In the genomic region with DNA sequence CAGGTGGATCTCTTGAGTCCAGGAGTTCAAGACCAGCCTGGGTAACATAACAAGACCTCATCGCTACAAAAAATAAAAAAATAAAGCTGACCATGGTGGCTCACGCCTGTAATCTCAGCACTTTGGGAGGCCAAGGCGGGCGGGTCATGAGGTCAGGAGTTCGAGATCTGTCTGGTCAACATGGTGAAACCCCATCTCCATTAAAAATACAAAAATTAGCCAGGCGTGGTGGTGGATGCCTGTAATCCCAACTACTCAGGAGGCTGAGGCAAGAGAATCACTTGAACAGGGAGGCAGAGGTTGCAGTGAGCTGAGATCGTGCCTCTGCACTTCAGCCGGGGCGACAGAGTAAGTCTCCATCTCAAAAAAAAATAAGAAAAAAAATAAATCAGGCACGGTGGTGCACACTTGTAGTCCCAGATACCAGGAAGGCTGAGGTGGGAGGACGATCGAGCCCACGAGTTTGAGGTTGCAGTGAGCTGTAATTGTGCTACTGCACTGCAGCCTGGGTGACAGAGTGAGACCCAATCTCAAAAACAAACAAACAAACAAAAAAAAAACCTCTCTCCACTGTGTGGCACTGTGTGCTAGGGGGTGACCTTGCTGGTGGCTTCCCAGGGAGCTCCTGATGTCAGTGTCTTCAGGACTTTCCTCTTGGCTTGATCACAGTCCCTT, we compare ENCODE assay signal across 8 cellular contexts. TPM values are rescaled to one million over a fixed set of nuclear protein-coding genes. Genes with fewer than 3 reads are reported as not detected.
DNase-seq lines count a peak whose midpoint lies in the region; ATAC-seq, FAIRE-seq and TF ChIP-seq lines count a peak whose summit lies in the region.

No MANE protein-coding gene starts in this region.

- peak; percentile 56 for ATAC-seq in CD4-positive, alpha-beta T cell (ENCODE audit: poor library complexity)
- no peak for ATAC-seq in PC-3

- no peak for TF ChIP-seq POLR2A in GM12892 (IDR thresholded peaks at IDR 0.05; ENCODE audit: low read depth, low read length)

- no TSS peak for BruUV-seq in PC-3 (replicated peaks; lab: Mats Ljungman, UMichigan)

- no peaks in the 10 kb centered on the region for H3K36me3 Mint-ChIP-seq in CD4-positive, alpha-beta T cell (ENCODE audit: low read depth)

- peak in 2 of 10 experiments; percentile 9 to 11 for DNase-seq in CD4-positive, alpha-beta T cell
- DNase-seq in GM12864 (ENCODE audit: low read depth) (no peak), PC-3 (peak; percentile 20), germinal center (ENCODE audit: low spot score) (peak; percentile 21), GDM1 (lab: John Stamatoyannopoulos, UW) (no peak), ureter (ENCODE audit: low spot score) (no peak), urothelium cell line (ENCODE audit: low spot score) (no peak), GM12892 (ENCODE audit: insufficient read length) (no peak)

- H3K9me2 ChIP-seq in PC-3 (replicated peaks; ENCODE audit: low read length) = no peaks in the 10 kb centered on the region

- H3F3A ChIP-seq in PC-3 (ENCODE audit: low read length, unreplicated experiment) = no peaks in the 10 kb centered on the region

- H3K4me3 ChIP-seq in GM12864 (ENCODE audit: low read depth, low read length) (no peak overlapping the region), PC-3 (ENCODE audit: low read length) (no peak overlapping the region)

- no peaks in the 10 kb centered on the region for H3K9me3 ChIP-seq in CD4-positive, alpha-beta T cell (ENCODE audit: control insufficient read depth, low read length)
- H3K9me3 ChIP-seq in PC-3 (ENCODE audit: low read length) = no peaks in the 10 kb centered on the region

- no peak overlapping the region for H3K4me3 Mint-ChIP-seq in CD4-positive, alpha-beta T cell

- peak overlapping the region; percentile 69 for H3K27ac Mint-ChIP-seq in CD4-positive, alpha-beta T cell

- no peak overlapping the region for H3K4me2 ChIP-seq in PC-3 (ENCODE audit: low read length)

- no peaks in the 10 kb centered on the region for H3K4me1 ChIP-seq in PC-3 (ENCODE audit: insufficient read depth, low read length)

- POLR2A ChIA-PET in CD4-positive, alpha-beta T cell (lab: Charles Lee) = interaction anchor here (0.7 to 1.8 kb wide), 7 partner anchors 19 to 77 kb away, joined by 3 to 13 read pairs (median 3); a partner anchor contains a TSS
- POLR2A ChIA-PET in PC-3 (lab: Charles Lee; ENCODE audit: unreplicated experiment) = no interaction called here

- peak; percentile 28 for TF ChIP-seq CTCF in CD4-positive, alpha-beta T cell (IDR thresholded peaks at IDR 0.05)
- peak; percentile 67 for TF ChIP-seq CTCF in GM12864 (IDR thresholded peaks at IDR 0.05; ENCODE audit: low read depth, low read length, missing control alignments)
- peak; percentile 26; the same call in 1 of the 2 replicates for TF ChIP-seq CTCF in PC-3 (conservative IDR thresholded peaks at IDR 0.05; ENCODE audit: low read depth, low read length)

- intact Hi-C loops in CD4-positive, alpha-beta T cell (cut with DNase I, micrococcal nuclease) = no loop called here
- intact Hi-C loops in PC-3 (cut with micrococcal nuclease) = no loop called here

- H3K27me3 Mint-ChIP-seq in CD4-positive, alpha-beta T cell = no peaks in the 10 kb centered on the region

- no peaks in the 10 kb centered on the region for H3K9me3 Mint-ChIP-seq in CD4-positive, alpha-beta T cell

- H3K36me3 ChIP-seq in PC-3 (ENCODE audit: low read depth, low read length) = no peaks in the 10 kb centered on the region

- H3K27ac ChIP-seq in CD4-positive, alpha-beta T cell (ENCODE audit: low read depth, low read length) = no peak overlapping the region
- no peak overlapping the region for H3K27ac ChIP-seq in PC-3 (ENCODE audit: low read length)

- CTCF ChIA-PET in CD4-positive, alpha-beta T cell (lab: Charles Lee) = interaction anchor here (0.5 to 1.6 kb wide), 8 partner anchors 19 to 333 kb away, joined by 3 to 6 read pairs (median 3); a partner anchor contains a TSS
- CTCF ChIA-PET in PC-3 (lab: Charles Lee) = interaction anchor here (0.7 kb wide), 1 partner anchor 189 kb away, joined by 3 read pairs; no protein-coding TSS in a partner anchor

- H3K27me3 ChIP-seq in CD4-positive, alpha-beta T cell (ENCODE audit: control insufficient read depth, insufficient read depth, low read length) = no peaks in the 10 kb centered on the region
- H3K27me3 ChIP-seq in PC-3 (ENCODE audit: low read length) = no peaks in the 10 kb centered on the region

- no peak overlapping the region for H3K9ac ChIP-seq in PC-3 (ENCODE audit: low read length)

- no peak overlapping the region for H2AFZ ChIP-seq in PC-3 (ENCODE audit: low read length)

- H3K4me1 Mint-ChIP-seq in CD4-positive, alpha-beta T cell (ENCODE audit: low read depth) = peaks cover 15% of the 10 kb centered on the region

- no peaks in the 10 kb centered on the region for H3K79me2 ChIP-seq in PC-3 (ENCODE audit: low read length)

- no peak for FAIRE-seq in urothelium cell line (lab: Jason Lieb, UNC)
- no peak for FAIRE-seq in GM12892 (lab: Jason Lieb, UNC)

- no peaks in the 10 kb centered on the region for H4K20me1 ChIP-seq in PC-3 (ENCODE audit: low read length)

RNA-seq across cellular contexts. Expression of a gene that starts 19.8 kb away (rescaled TPM):
- total RNA-seq in CD4-positive, alpha-beta T cell = 10 to 100 TPM; 49.0 to 51.5 TPM
- total RNA-seq in PC-3 (2014; rRNA removed) = 31.4 and 34.4 TPM in 2 replicates
- total RNA-seq in ureter = 96.4 TPM
- 32.3 TPM for polyA plus RNA-seq in GM12892 (2012; ENCODE audit: missing spikeins)

RNA-seq across cellular contexts. Expression of a gene that starts 29.5 kb away (rescaled TPM):
- 1 to 10 TPM; 5.2 to 6.4 TPM for total RNA-seq in CD4-positive, alpha-beta T cell
- total RNA-seq in PC-3 (2014; rRNA removed) = 2.2 and 3.4 TPM in 2 replicates
- total RNA-seq in ureter = 53.1 TPM
- polyA plus RNA-seq in GM12892 (2012; ENCODE audit: missing spikeins) = 3.9 TPM

RNA-seq across cellular contexts. Expression of a gene that starts 40.6 kb away (rescaled TPM):
- total RNA-seq in CD4-positive, alpha-beta T cell = 100 to 1,000 TPM; 411 to 416 TPM
- total RNA-seq in PC-3 (2014; rRNA removed) = 8.4 and 10.3 TPM in 2 replicates
- total RNA-seq in ureter = 24.2 TPM
- 567 TPM for polyA plus RNA-seq in GM12892 (2012; ENCODE audit: missing spikeins)

RNA-seq across cellular contexts. Expression of a gene that starts 46.8 kb away (rescaled TPM):
- 100 to 1,000 TPM; 154 to 166 TPM for total RNA-seq in CD4-positive, alpha-beta T cell
- total RNA-seq in PC-3 (2014; rRNA removed) (5.1 and 7.7 TPM in 2 replicates), ureter (31.0 TPM)
- polyA plus RNA-seq in GM12892 (2012; ENCODE audit: missing spikeins) = 17.9 TPM

RNA-seq across cellular contexts. Expression of a gene that starts 50.7 kb away (rescaled TPM):
- 10 to 100 TPM; 41.3 to 46.3 TPM for total RNA-seq in CD4-positive, alpha-beta T cell
- 143 and 162 TPM in 2 replicates for total RNA-seq in PC-3 (2014; rRNA removed)
- total RNA-seq in ureter = 82.9 TPM
- 201 TPM for polyA plus RNA-seq in GM12892 (2012; ENCODE audit: missing spikeins)

Comparison
In these comparisons a context has a peak if more than half of its experiments do, and no peak if none do; other contexts are left out.
1. DNase-seq: peak in PC-3 (single experiment) and germinal center (single experiment); none in GM12864 (single experiment), GDM1 (single experiment), ureter (single experiment), urothelium cell line (single experiment) and GM12892 (single experiment).
2. RNA of a gene that starts 40.6 kb away (total RNA-seq): 411 to 416 TPM in CD4-positive, alpha-beta T cell; 24.2 TPM in ureter (single experiment) and 8.4 to 10.3 TPM in PC-3; every median in the first group is over 10 times any median in the second.
3. Peak in every context shown above with its lines, with median percentiles within 50 percentile points of each other: CTCF ChIP-seq.